Comparison of ENCODE assay signal across 32 cellular contexts in genomic region chr5:69497006-69497520, GRCh38. TPM values are rescaled to one million over a fixed set of nuclear protein-coding genes. Genes with fewer than 3 reads are reported as not detected.
DNase-seq lines count a peak whose midpoint lies in the region; ATAC-seq and TF ChIP-seq lines count a peak whose summit lies in the region.
"Had no signal": no experiment of that assay in that cellular context is flagged by ENCODE, and none has a peak within 500 bp of the region (broad histone marks: within the 10 kb centered on the region; RNA-seq: fewer than 3 reads in every experiment).

No MANE protein-coding gene starts in this region.

- H3K9me3 ChIP-seq in body of pancreas (no peaks in the 10 kb centered on the region), mucosa of stomach (ENCODE audit: control insufficient read depth, low read length) (no peaks in the 10 kb centered on the region)
- H3K9me3 ChIP-seq: esophagus squamous epithelium, gastrocnemius medialis, left ventricle myocardium inferior, ovary, Peyer's patch, stomach, tibial artery had no signal

- no peaks in the 10 kb centered on the region for H3K9me3 Mint-ChIP-seq in Calu3 (ENCODE audit: low read depth, unreplicated experiment)
- H3K9me3 Mint-ChIP-seq: activated naive CD4-positive, alpha-beta T cell treated with anti-CD3 and anti-CD28 coated beads, Interleukin-2, amount 50 U/mL, for 72 hours; activated T-helper 2 cell treated with anti-CD3 and anti-CD28 coated beads, Interferon-gamma antibody, Interleukin-2, Interleukin-4, amounts not matched to agents 10 μg/mL and 5 μg/mL and 100 μg/mL, durations not matched to agents 14 hours and 24 hours and 36 hours; CD8-positive, alpha-beta memory T cell; natural killer cell had no signal

- BruUV-seq in Calu3 (replicated peaks; lab: Mats Ljungman, UMichigan), result no TSS peak

- H3K4me1 Mint-ChIP-seq in Calu3 (ENCODE audit: low read depth, unreplicated experiment), result peaks cover 34% of the 10 kb centered on the region
- H3K4me1 Mint-ChIP-seq: natural killer cell had no signal

- H3K9ac ChIP-seq in mucosa of stomach (ENCODE audit: low read length), result peak overlapping the region; percentile 26

- H3K4me3 ChIP-seq in body of pancreas, result no peak overlapping the region
- no peak overlapping the region for H3K4me3 ChIP-seq in mucosa of stomach (ENCODE audit: low read length)
- H3K4me3 ChIP-seq: cardiac muscle cell, coronary artery, esophagus squamous epithelium, gastrocnemius medialis, left ventricle myocardium inferior, ovary, Peyer's patch, stomach, tibial artery had no signal

- H3K36me3 ChIP-seq in body of pancreas (replicated peaks in 1 of 2; ENCODE audit: insufficient read depth in 1 of 2, low read depth in 2 of 2) (no peaks in the 10 kb centered on the region), mucosa of stomach (ENCODE audit: control insufficient read depth, insufficient read depth, low read length) (no peaks in the 10 kb centered on the region)
- H3K36me3 ChIP-seq: cardiac muscle cell, esophagus squamous epithelium, gastrocnemius medialis, left ventricle myocardium inferior, ovary, Peyer's patch, stomach, tibial artery had no signal

- H3K27me3 ChIP-seq in body of pancreas, result no peaks in the 10 kb centered on the region
- peaks cover 12% of the 10 kb centered on the region for H3K27me3 ChIP-seq in mucosa of stomach (ENCODE audit: control insufficient read depth, insufficient read depth, low read length)
- H3K27me3 ChIP-seq: ovary had no signal

- peaks cover 50% of the 10 kb centered on the region for H3K36me3 Mint-ChIP-seq in Calu3 (ENCODE audit: insufficient read depth, unreplicated experiment)
- H3K36me3 Mint-ChIP-seq: activated naive CD4-positive, alpha-beta T cell treated with anti-CD3 and anti-CD28 coated beads, Interleukin-2, amount 50 U/mL, for 72 hours; CD8-positive, alpha-beta memory T cell; natural killer cell had no signal

- H3K4me1 ChIP-seq in body of pancreas (peaks cover 72% of the 10 kb centered on the region), mucosa of stomach (ENCODE audit: control insufficient read depth, insufficient read depth, low read length) (peaks cover 29% of the 10 kb centered on the region)

- intact Hi-C loops in Calu3 (cut with micrococcal nuclease; ENCODE audit: unreplicated experiment) (no loop called here), body of pancreas (cut with DNase I) (no loop called here)

- TF ChIP-seq CTCF in Calu3 (IDR thresholded peaks at IDR 0.05; ENCODE audit: unreplicated experiment) (no peak), body of pancreas (IDR thresholded peaks at IDR 0.05) (no peak)

- peak overlapping the region; percentile 100 for H3K4me3 Mint-ChIP-seq in Calu3 (ENCODE audit: low read depth, unreplicated experiment)
- H3K4me3 Mint-ChIP-seq: activated CD8-positive, alpha-beta T cell treated with anti-CD3 and anti-CD28 coated beads, Interleukin-2, amount 10 ng/mL, durations not matched to agents 7 days and 5 days; B cell; CD8-positive, alpha-beta memory T cell; natural killer cell had no signal

- TF ChIP-seq POLR2A in body of pancreas (IDR thresholded peaks at IDR 0.05), result no peak

- H3K27me3 Mint-ChIP-seq in Calu3 (ENCODE audit: unreplicated experiment), result no peaks in the 10 kb centered on the region

- H3K27ac ChIP-seq in body of pancreas, result peak overlapping the region in 3 of 4 donors; percentile 8 to 40 (median 29)
- H3K27ac ChIP-seq: cardiac muscle cell, coronary artery, esophagus squamous epithelium, gastrocnemius medialis, left ventricle myocardium inferior, ovary, Peyer's patch, tibial artery had no signal

- CTCF ChIA-PET in Calu3 (lab: Charles Lee), result interaction anchor here (0.6 to 1.3 kb wide), 2 partner anchors 21 to 49 kb away, joined by 3 to 9 read pairs; no protein-coding TSS in a partner anchor

- DNase-seq in Calu3 (no peak), M059J (ENCODE audit: low read depth) (peak; percentile 27), body of pancreas (no peak), occipital lobe (lab: John Stamatoyannopoulos, UW) (no peak), NCI-H1417 (lab: John Stamatoyannopoulos, UW) (no peak), islet precursor cell (no peak)
- DNase-seq: activated CD8-positive, alpha-beta T cell treated with anti-CD3 and anti-CD28 coated beads, Interleukin-2, amount 10 ng/mL, durations not matched to agents 7 days and 5 days; anterior cingulate cortex; CD8-positive, alpha-beta memory T cell; esophagus squamous epithelium; gastrocnemius medialis; hypothalamus; KG1; left ventricle myocardium inferior; natural killer cell; NCI-H146; NCI-H510A; NK-92 treated with Interleukin-12 subunit alpha and Interleukin-12 subunit beta, amount 100 ng/mL, for 24 hours; ovary; Peyer's patch; SHP77 treated with DMSO at 0.1 percent for 48 hours; stimulated activated CD4-positive, alpha-beta T cell treated with anti-CD3 and anti-CD28 coated beads, Interleukin-2, amount 100 ng/mL, for 24 hours; stomach; tibial artery had no signal

- ATAC-seq in body of pancreas (no peak), GM18517 (IDR thresholded peaks at IDR 0.05; ENCODE audit: unreplicated experiment) (no peak)
- ATAC-seq: activated CD4-positive, CD25-positive, alpha-beta regulatory T cell treated with anti-CD3 and anti-CD28 coated beads, Interleukin-2, amount 50 U/mL, for 24 hours; activated CD8-positive, alpha-beta T cell treated with anti-CD3 and anti-CD28 coated beads, Interleukin-2, amount 10 ng/mL, durations not matched to agents 7 days and 5 days; activated naive CD4-positive, alpha-beta T cell treated with anti-CD3 and anti-CD28 coated beads, Interleukin-2, amount 50 U/mL, for 72 hours; gastrocnemius medialis; natural killer cell had no signal

- H3K27ac Mint-ChIP-seq in Calu3 (ENCODE audit: unreplicated experiment), result peak overlapping the region; percentile 65
- H3K27ac Mint-ChIP-seq: activated CD8-positive, alpha-beta T cell treated with anti-CD3 and anti-CD28 coated beads, Interleukin-2, amount 10 ng/mL, durations not matched to agents 7 days and 5 days; activated naive CD4-positive, alpha-beta T cell treated with anti-CD3 and anti-CD28 coated beads, Interleukin-2, amount 50 U/mL, for 72 hours; activated T-helper 2 cell treated with anti-CD3 and anti-CD28 coated beads, Interferon-gamma antibody, Interleukin-2, Interleukin-4, amounts not matched to agents 10 μg/mL and 5 μg/mL and 100 μg/mL, durations not matched to agents 14 hours and 24 hours and 36 hours; B cell; CD8-positive, alpha-beta memory T cell; natural killer cell had no signal

- WGBS in body of pancreas, 2 donors, result 56 to 57% methylated on average over 5 of the region's 5 CpGs

RNA-seq across cellular contexts. Expression of gene OCLN, which starts 4.5 kb away (rescaled TPM):
- total RNA-seq in Calu3 (2022) (154 and 161 TPM in 2 replicates), body of pancreas (10 to 100 TPM; 23.1 to 63.6 TPM), occipital lobe (3.6 TPM)
- total RNA-seq in M059J (2014; rRNA removed; shearing (Covaris generic)), result 15.7 and 24.4 TPM in 2 replicates
